25 cellular contexts compared by ENCODE assay signal in genomic region chr14:44030963-44031362, GRCh38.
DNase-seq lines count a peak whose midpoint lies in the region; FAIRE-seq and TF ChIP-seq lines count a peak whose summit lies in the region.
"Had no signal": no experiment of that assay in that cellular context is flagged by ENCODE, and none has a peak within 500 bp of the region (broad histone marks: within the 10 kb centered on the region; RNA-seq: fewer than 3 reads in every experiment).

No MANE protein-coding gene starts in this region.

- TF ChIP-seq CTCF in H1 (IDR thresholded peaks at IDR 0.05; ENCODE audit: control extremely low read depth in 1 of 3, insufficient read depth in 1 of 3, low read depth in 1 of 3, low read length in 3 of 3) (no peak), neural progenitor cell (IDR thresholded peaks at IDR 0.05) (no peak), nephron progenitor cell (IDR thresholded peaks at IDR 0.05) (no peak)

- POLR2A ChIA-PET in H1 (lab: Charles Lee; ENCODE audit: partially characterized antibody), result no interaction called here

- H3K27ac ChIP-seq in H1 (ENCODE audit: low read depth, low read length) (0 out of 2 replicates have a peak overlapping the region, but pooled peaks have one; percentile 19), neural progenitor cell (peak overlapping the region; percentile 10)
- H3K27ac ChIP-seq: GM23248, Peyer's patch had no signal

- H3K4me3 Mint-ChIP-seq in neural progenitor cell (no peak overlapping the region), nephron progenitor cell (no peak overlapping the region)
- H3K4me3 Mint-ChIP-seq: B cell; CD8-positive, alpha-beta T cell; HFFc6; T-helper 17 cell had no signal

- H2BK20ac ChIP-seq in H1 (ENCODE audit: low read length), result no peak overlapping the region

- no peak overlapping the region for H3K56ac ChIP-seq in H1 (replicated peaks; ENCODE audit: insufficient read length, low read depth, low read length)

- H2BK15ac ChIP-seq in H1 (ENCODE audit: low read length), result no peak overlapping the region

- H3K27me3 ChIP-seq in H1 (replicated peaks in 1 of 4; ENCODE audit: control insufficient read depth in 3 of 4, extremely low read depth in 1 of 4, insufficient read depth in 3 of 4, low read length in 3 of 4) (no peaks in the 10 kb centered on the region), neural progenitor cell (no peaks in the 10 kb centered on the region)
- H3K27me3 ChIP-seq: Peyer's patch had no signal

- H4K5ac ChIP-seq in H1 (ENCODE audit: insufficient read length, low read depth, low read length), result no peak overlapping the region

- H4K20me1 ChIP-seq in H1 (replicated peaks in 1 of 2; ENCODE audit: control insufficient read depth in 1 of 2, insufficient read depth in 2 of 2, low read length in 2 of 2) (no peaks in the 10 kb centered on the region), neural progenitor cell (ENCODE audit: low read depth) (no peaks in the 10 kb centered on the region)

- no peaks in the 10 kb centered on the region for H3K9me3 Mint-ChIP-seq in neural progenitor cell
- H3K9me3 Mint-ChIP-seq in nephron progenitor cell, result no peaks in the 10 kb centered on the region

- H3K14ac ChIP-seq in H1 (ENCODE audit: insufficient read length), result no peak overlapping the region

- H3K36me3 Mint-ChIP-seq in neural progenitor cell, result no peaks in the 10 kb centered on the region
- no peaks in the 10 kb centered on the region for H3K36me3 Mint-ChIP-seq in nephron progenitor cell (ENCODE audit: low read depth)
- H3K36me3 Mint-ChIP-seq: CD8-positive, alpha-beta T cell had no signal

- H3K36me3 ChIP-seq in H1 (ENCODE audit: control insufficient read depth in 2 of 4, insufficient read depth in 4 of 4, low read length in 3 of 4) (no peaks in the 10 kb centered on the region), neural progenitor cell (no peaks in the 10 kb centered on the region)
- H3K36me3 ChIP-seq: Peyer's patch had no signal

- no peak overlapping the region for H2BK120ac ChIP-seq in H1 (replicated peaks; ENCODE audit: low read depth, low read length)

- DNase-seq in DMS153 treated with DMSO at 0.1 percent for 48 hours (lab: John Stamatoyannopoulos, UW; ENCODE audit: unreplicated experiment) (peak; percentile 15), NCI-H146 (lab: John Stamatoyannopoulos, UW) (peak; percentile 28), H1 (ENCODE audit: low read depth in 1 of 2, low spot score in 2 of 2) (peak in 1 of 2 experiments; percentile 46), neural progenitor cell (ENCODE audit: low spot score) (peak; percentile 11), nephron progenitor cell (no peak), EL (no peak), NAMALWA (ENCODE audit: low spot score) (no peak)
- DNase-seq: CD8-positive, alpha-beta T cell; DND-41; GDM1; GM23248; HFFc6; IMR-90; NCI-H1105 treated with DMSO at 0.1 percent for 48 hours; NCI-H187 treated with DMSO at 0.1 percent for 48 hours; NCI-H2171 treated with DMSO at 0.1 percent for 48 hours; NCI-H446 treated with DMSO at 0.1 percent for 48 hours; NCI-H774; Peyer's patch; Right ventricle myocardium superior; SK-N-SH; T-helper 17 cell had no signal

- no peak for TF ChIP-seq RAD21 in H1 (IDR thresholded peaks at IDR 0.05 in 1 of 2, conservative IDR thresholded peaks at IDR 0.05 in 1 of 2; ENCODE audit: low read depth in 2 of 2, low read length in 2 of 2)

- no peak overlapping the region for H3K4ac ChIP-seq in H1 (replicated peaks; ENCODE audit: insufficient read length, low read depth, low read length)

- H3K9me3 ChIP-seq in H1 (ENCODE audit: insufficient read depth in 2 of 2, low read depth in 1 of 2, low read length in 1 of 2), result no peaks in the 10 kb centered on the region
- H3K9me3 ChIP-seq in neural progenitor cell (ENCODE audit: low read depth), result no peaks in the 10 kb centered on the region
- H3K9me3 ChIP-seq: Peyer's patch, SK-N-SH had no signal

- no peak for FAIRE-seq in H1 (lab: Jason Lieb, UNC)
- FAIRE-seq: D721Med, GM12878 had no signal

- H2AFZ ChIP-seq in H1 (ENCODE audit: low read length) (peak overlapping the region; percentile 80), neural progenitor cell (replicated peaks) (peak overlapping the region; percentile 87)
- H2AFZ ChIP-seq: GM23248 had no signal

- no peaks in the 10 kb centered on the region for H3F3A ChIP-seq in neural progenitor cell (ENCODE audit: low read depth)

- H3K4me1 Mint-ChIP-seq in neural progenitor cell, result peaks cover 9% of the 10 kb centered on the region
- no peaks in the 10 kb centered on the region for H3K4me1 Mint-ChIP-seq in nephron progenitor cell
- H3K4me1 Mint-ChIP-seq: B cell, T-helper 17 cell had no signal

- H3K4me1 ChIP-seq in H1 (replicated peaks in 1 of 4; ENCODE audit: control insufficient read depth in 3 of 4, insufficient read depth in 4 of 4, low read length in 3 of 4), result no peaks in the 10 kb centered on the region
- H3K4me1 ChIP-seq in neural progenitor cell, result peaks cover 8% of the 10 kb centered on the region
- H3K4me1 ChIP-seq: Peyer's patch had no signal

- H3K9ac ChIP-seq in H1 (replicated peaks in 1 of 4; ENCODE audit: extremely low read depth in 1 of 4, low read depth in 3 of 4, low read length in 3 of 4) (0 out of 7 replicates have a peak overlapping the region, but pooled peaks of 1 of the 4 experiments have one; percentile 34), neural progenitor cell (no peak overlapping the region)
- H3K9ac ChIP-seq: GM23248, SK-N-SH had no signal

- whole genome bisulfite sequencing in H1 (ENCODE audit: extremely low coverage in 1 of 2, insufficient coverage in 1 of 2, insufficient read length in 1 of 2, insufficient replicate concordance in 2 of 2, low coverage in 1 of 2, low lambda C conversion rate in 2 of 2, missing lambda C conversion rate in 1 of 2), 2 experiments, result 58% methylated on average over 2 of the region's 2 CpGs; no CpG with 5 or more reads in 1 of the 2 experiments

- no peak overlapping the region for H4K8ac ChIP-seq in H1 (ENCODE audit: extremely low read depth, insufficient read depth, low read length)

- H3K27me3 Mint-ChIP-seq in neural progenitor cell (ENCODE audit: insufficient read depth, low read depth) (no peaks in the 10 kb centered on the region), nephron progenitor cell (ENCODE audit: low read depth, poor library complexity) (no peaks in the 10 kb centered on the region)
- H3K27me3 Mint-ChIP-seq: B cell, T-helper 17 cell had no signal

- 0 out of 2 replicates have a peak overlapping the region, but pooled peaks have one; percentile 13 for H3K18ac ChIP-seq in H1 (ENCODE audit: extremely low read depth, low read length)

- TF ChIP-seq EP300 in H1 (IDR thresholded peaks at IDR 0.05; ENCODE audit: borderline replicate concordance in 1 of 2, low read depth in 2 of 2, low read length in 2 of 2), result no peak

- H3K4me3 ChIP-seq in H1 (ENCODE audit: extremely low read depth in 1 of 4, insufficient read depth in 2 of 4, low read depth in 3 of 4, low read length in 4 of 4) (no peak overlapping the region), neural progenitor cell (no peak overlapping the region)
- H3K4me3 ChIP-seq: GM12878, GM23248, Peyer's patch had no signal

- H3K79me2 ChIP-seq in H1 (ENCODE audit: control insufficient read depth in 1 of 2, insufficient read depth in 2 of 2, low read length in 2 of 2), result no peaks in the 10 kb centered on the region
- no peaks in the 10 kb centered on the region for H3K79me2 ChIP-seq in neural progenitor cell (ENCODE audit: low read depth)

- H3K4me2 ChIP-seq in H1 (ENCODE audit: insufficient read depth in 1 of 2, low read depth in 2 of 2, low read length in 2 of 2) (no peak overlapping the region), neural progenitor cell (no peak overlapping the region)
- H3K4me2 ChIP-seq: SK-N-SH had no signal

- no peak overlapping the region for H2AK5ac ChIP-seq in H1 (ENCODE audit: low read depth, low read length)

- no peaks in the 10 kb centered on the region for H3K79me1 ChIP-seq in H1 (ENCODE audit: low read depth, low read length)

- H2BK12ac ChIP-seq in H1 (ENCODE audit: low read depth, low read length), result no peak overlapping the region

- H4K91ac ChIP-seq in H1 (replicated peaks; ENCODE audit: insufficient read length, low read length), result no peak overlapping the region

- CTCF ChIA-PET in H1 (lab: Charles Lee; ENCODE audit: partially characterized antibody), result no interaction called here

- TF ChIP-seq POLR2A in H1 (IDR thresholded peaks at IDR 0.05; ENCODE audit: control extremely low read depth in 1 of 2, low read depth in 2 of 2, low read length in 2 of 2), result no peak

- no peak overlapping the region for H2BK5ac ChIP-seq in H1 (ENCODE audit: low read depth, low read length)

- H3K23me2 ChIP-seq in H1 (ENCODE audit: low read depth, low read length), result no peaks in the 10 kb centered on the region

- no peak overlapping the region for H3K27ac Mint-ChIP-seq in neural progenitor cell
- H3K27ac Mint-ChIP-seq in nephron progenitor cell, result no peak overlapping the region
- H3K27ac Mint-ChIP-seq: B cell; CD8-positive, alpha-beta T cell; HFFc6; T-helper 17 cell had no signal

- H3K23ac ChIP-seq in H1 (ENCODE audit: insufficient read length), result no peak overlapping the region

TF ChIP-seq in H1, 55 proteins besides CTCF, POLR2A, EP300 and RAD21 (continues in another document):
- TF ChIP-seq MAX (IDR thresholded peaks at IDR 0.05), result no peak
- TF ChIP-seq CEBPB (IDR thresholded peaks at IDR 0.05; ENCODE audit: low read depth, low read length), result no peak
- TF ChIP-seq BRCA1 (IDR thresholded peaks at IDR 0.05; ENCODE audit: low read depth, low read length), result no peak
- TF ChIP-seq EZH2 (IDR thresholded peaks at IDR 0.05; ENCODE audit: low read depth, low read length, severe bottlenecking), result no peak
- TF ChIP-seq USF2 (IDR thresholded peaks at IDR 0.05; ENCODE audit: low read length), result no peak
- TF ChIP-seq JUND (IDR thresholded peaks at IDR 0.05; ENCODE audit: low read length), result no peak
- no peak for TF ChIP-seq RFX5 (IDR thresholded peaks at IDR 0.05; ENCODE audit: borderline replicate concordance, low read depth, low read length)
- no peak for TF ChIP-seq JUN (IDR thresholded peaks at IDR 0.05; ENCODE audit: low read depth, low read length)
- no peak for TF ChIP-seq BCL11A (IDR thresholded peaks at IDR 0.05; ENCODE audit: low read depth in 2 of 2, low read length in 2 of 2)
- TF ChIP-seq GABPA (IDR thresholded peaks at IDR 0.05; ENCODE audit: borderline replicate concordance, insufficient read depth, low read length), result no peak
- TF ChIP-seq MAFK (IDR thresholded peaks at IDR 0.05; ENCODE audit: low read depth, low read length), result no peak
- no peak for TF ChIP-seq TEAD4 (IDR thresholded peaks at IDR 0.05; ENCODE audit: low read depth, low read length)

Comparison
In these comparisons a context has a peak if more than half of its experiments do, and no peak if none do; other contexts are left out.
1. DNase-seq: peak in DMS153 treated with DMSO at 0.1 percent for 48 hours (single experiment), NCI-H146 (single experiment) and neural progenitor cell (single experiment); none in nephron progenitor cell (single experiment), EL (single experiment) and NAMALWA (single experiment).